8 cellular contexts compared by ENCODE assay signal in genomic region chr14:23056956-23057756, GRCh38. TPM values are rescaled to one million over a fixed set of nuclear protein-coding genes. Genes with fewer than 3 reads are reported as not detected.
DNase-seq lines count a peak whose midpoint lies in the region; ATAC-seq and TF ChIP-seq lines count a peak whose summit lies in the region.

CDH24 (minus strand) TSS chr14:23057520; CDS start chr14:23055733, 1,787 bp downstream.

- peak within 1 kb of the TSS; percentile 90 for H2AFZ ChIP-seq in GM23338
- 0 out of 2 replicates have a peak within 1 kb of the TSS, but pooled peaks have one; percentile 36 for H2AFZ ChIP-seq in OCI-LY7 (ENCODE audit: low read length)

- H3K36me3 ChIP-seq in CD4-positive, CD25-positive, alpha-beta regulatory T cell (ENCODE audit: control insufficient read depth, insufficient read depth, low read length) = peaks cover 30% of the 10 kb centered on the region
- peaks cover 13% of the 10 kb centered on the region for H3K36me3 ChIP-seq in GM23338 (ENCODE audit: insufficient read depth)
- H3K36me3 ChIP-seq in OCI-LY7 (ENCODE audit: insufficient read depth, low read length) = peaks cover 36% of the 10 kb centered on the region

- peaks cover 9% of the 10 kb centered on the region; the same call in 1 of the 2 replicates for H4K20me1 ChIP-seq in GM23338 (replicated peaks; ENCODE audit: insufficient read depth)
- no peaks in the 10 kb centered on the region for H4K20me1 ChIP-seq in OCI-LY7 (ENCODE audit: insufficient read depth, low read length)

- peak within 1 kb of the TSS; percentile 78 to 87 (median 84) for H3K27ac Mint-ChIP-seq in CD4-positive, CD25-positive, alpha-beta regulatory T cell
- H3K27ac Mint-ChIP-seq in GM23338 = peak within 1 kb of the TSS; percentile 90
- H3K27ac Mint-ChIP-seq in activated naive CD8-positive, alpha-beta T cell treated with anti-CD3 and anti-CD28 coated beads, Interleukin-2, amount 10 ng/mL, durations not matched to agents 7 days and 5 days = peak within 1 kb of the TSS; percentile 35

- intact Hi-C loops in OCI-LY7 (cut with micrococcal nuclease; ENCODE audit: unreplicated experiment) = loop anchor here (10.0 kb wide), 1 partner anchor 482 kb away; no protein-coding TSS in a partner anchor
- intact Hi-C loops in left ventricle myocardium superior (cut with micrococcal nuclease) = no loop called here

- CTCF ChIA-PET in OCI-LY7 (lab: Charles Lee; ENCODE audit: unreplicated experiment) = interaction anchor here (0.6 to 2.3 kb wide), 9 partner anchors 12 to 461 kb away, joined by 3 to 18 read pairs (median 4); no protein-coding TSS in a partner anchor

- no peaks in the 10 kb centered on the region for H3K9me3 Mint-ChIP-seq in CD4-positive, CD25-positive, alpha-beta regulatory T cell
- H3K9me3 Mint-ChIP-seq in GM23338 = no peaks in the 10 kb centered on the region
- H3K9me3 Mint-ChIP-seq in activated naive CD8-positive, alpha-beta T cell treated with anti-CD3 and anti-CD28 coated beads, Interleukin-2, amount 10 ng/mL, durations not matched to agents 7 days and 5 days = no peaks in the 10 kb centered on the region

- ATAC-seq in CD4-positive, CD25-positive, alpha-beta regulatory T cell (ENCODE audit: low read depth in 2 of 2) = peak; percentile 58 to 63
- peak; percentile 38 for ATAC-seq in GM23338
- ATAC-seq in activated naive CD8-positive, alpha-beta T cell treated with anti-CD3 and anti-CD28 coated beads, Interleukin-2, amount 10 ng/mL, durations not matched to agents 7 days and 5 days (ENCODE audit: low read depth) = peak; percentile 76
- peak; percentile 63 for ATAC-seq in left ventricle myocardium superior

- H3K79me2 ChIP-seq in GM23338 (replicated peaks; ENCODE audit: insufficient read depth) (no peaks in the 10 kb centered on the region), OCI-LY7 (ENCODE audit: insufficient read depth, low read depth, low read length) (no peaks in the 10 kb centered on the region)

- H3K4me3 ChIP-seq in CD4-positive, CD25-positive, alpha-beta regulatory T cell (ENCODE audit: low read depth, low read length) = peak within 1 kb of the TSS; percentile 51
- H3K4me3 ChIP-seq in GM23338 (peak within 1 kb of the TSS; percentile 86), OCI-LY7 (ENCODE audit: low read depth, low read length, poor library complexity, severe bottlenecking) (peak within 1 kb of the TSS; percentile 62), retinal pigment epithelial cell (ENCODE audit: low read length) (peak within 1 kb of the TSS; percentile 57)

- peak; percentile 54 to 75 (median 67) for DNase-seq in CD4-positive, CD25-positive, alpha-beta regulatory T cell
- DNase-seq in GM23338 (ENCODE audit: low spot score) (peak; percentile 86), OCI-LY7 (ENCODE audit: low spot score) (peak; percentile 72), left ventricle myocardium superior (peak; percentile 85), retinal pigment epithelial cell (ENCODE audit: low read depth) (no peak), KG1 (lab: John Stamatoyannopoulos, UW) (no peak), cortex of kidney (lab: John Stamatoyannopoulos, UW) (no peak)
- DNase-seq in activated naive CD8-positive, alpha-beta T cell treated with anti-CD3 and anti-CD28 coated beads, Interleukin-2, amount 10 ng/mL, durations not matched to agents 7 days and 5 days = peak; percentile 81

- H3K27me3 Mint-ChIP-seq in CD4-positive, CD25-positive, alpha-beta regulatory T cell = no peaks in the 10 kb centered on the region
- peaks cover 18% of the 10 kb centered on the region for H3K27me3 Mint-ChIP-seq in GM23338 (ENCODE audit: insufficient read depth, low read depth, poor library complexity)
- H3K27me3 Mint-ChIP-seq in activated naive CD8-positive, alpha-beta T cell treated with anti-CD3 and anti-CD28 coated beads, Interleukin-2, amount 10 ng/mL, durations not matched to agents 7 days and 5 days = peaks cover 8% of the 10 kb centered on the region

- H3K36me3 Mint-ChIP-seq in CD4-positive, CD25-positive, alpha-beta regulatory T cell = peaks cover 6% of the 10 kb centered on the region
- peaks cover 50% of the 10 kb centered on the region for H3K36me3 Mint-ChIP-seq in GM23338 (ENCODE audit: low read depth)
- peaks cover 3% of the 10 kb centered on the region for H3K36me3 Mint-ChIP-seq in activated naive CD8-positive, alpha-beta T cell treated with anti-CD3 and anti-CD28 coated beads, Interleukin-2, amount 10 ng/mL, durations not matched to agents 7 days and 5 days

- peaks cover 22% of the 10 kb centered on the region for H3K4me1 ChIP-seq in CD4-positive, CD25-positive, alpha-beta regulatory T cell (ENCODE audit: control insufficient read depth, insufficient read depth, low read length, poor library complexity, severe bottlenecking)
- H3K4me1 ChIP-seq in GM23338 (ENCODE audit: insufficient read depth) (peaks cover 14% of the 10 kb centered on the region; the same call in 1 of the 2 replicates), OCI-LY7 (ENCODE audit: insufficient read depth, low read length, poor library complexity, severe bottlenecking) (peaks cover 27% of the 10 kb centered on the region)

- H3K4me2 ChIP-seq in GM23338 (peak within 1 kb of the TSS; percentile 98), OCI-LY7 (ENCODE audit: low read length) (peak within 1 kb of the TSS; percentile 85)

- POLR2A ChIA-PET in OCI-LY7 (lab: Charles Lee) = interaction anchor here (0.6 to 1.0 kb wide), 3 partner anchors 51 to 88 kb away, joined by 3 read pairs; no protein-coding TSS in a partner anchor
- POLR2A ChIA-PET in activated naive CD8-positive, alpha-beta T cell treated with anti-CD3 and anti-CD28 coated beads, Interleukin-2, amount 10 ng/mL, durations not matched to agents 7 days and 5 days (lab: Charles Lee) = interaction anchor here (0.5 to 2.6 kb wide), 13 partner anchors 14 to 1546 kb away, joined by 3 to 12 read pairs (median 5); partner anchors contain the start of gene HAUS4

- H3K9me2 ChIP-seq in GM23338 (ENCODE audit: insufficient read depth) (no peaks in the 10 kb centered on the region), OCI-LY7 (ENCODE audit: insufficient read depth, low read length) (no peaks in the 10 kb centered on the region)

- H3K4me1 Mint-ChIP-seq in CD4-positive, CD25-positive, alpha-beta regulatory T cell = peaks cover 0 to 21% (median 15%) of the 10 kb centered on the region in 4 donors
- H3K4me1 Mint-ChIP-seq in GM23338 = peaks cover 19% of the 10 kb centered on the region
- peaks cover 16% of the 10 kb centered on the region for H3K4me1 Mint-ChIP-seq in activated naive CD8-positive, alpha-beta T cell treated with anti-CD3 and anti-CD28 coated beads, Interleukin-2, amount 10 ng/mL, durations not matched to agents 7 days and 5 days

- no TSS peak for BruUV-seq in OCI-LY7 (replicated peaks; lab: Mats Ljungman, UMichigan)

- H3K27me3 ChIP-seq in CD4-positive, CD25-positive, alpha-beta regulatory T cell (ENCODE audit: control insufficient read depth, insufficient read depth, low read length) = no peaks in the 10 kb centered on the region
- peaks cover 4% of the 10 kb centered on the region; the same call in 1 of the 2 replicates for H3K27me3 ChIP-seq in GM23338 (ENCODE audit: insufficient read depth)

- H3F3A ChIP-seq in GM23338 (replicated peaks; ENCODE audit: low read depth) = peaks cover 23% of the 10 kb centered on the region

- no peak within 1 kb of the TSS for H3K27ac ChIP-seq in CD4-positive, CD25-positive, alpha-beta regulatory T cell (ENCODE audit: insufficient read depth, low read length, poor library complexity, severe bottlenecking)
- H3K27ac ChIP-seq in GM23338 (ENCODE audit: low read depth) (peak within 1 kb of the TSS; percentile 85), OCI-LY7 (ENCODE audit: low read depth, low read length, poor library complexity, severe bottlenecking) (no peak within 1 kb of the TSS)

- TF ChIP-seq CTCF in GM23338 (conservative IDR thresholded peaks at IDR 0.05; ENCODE audit: low read depth in 2 of 2) (no peak), OCI-LY7 (conservative IDR thresholded peaks at IDR 0.05; ENCODE audit: low read length) (no peak), retinal pigment epithelial cell (conservative IDR thresholded peaks at IDR 0.05; ENCODE audit: low read depth, low read length) (no peak)

- peak within 1 kb of the TSS; percentile 89 to 96 (median 92) for H3K4me3 Mint-ChIP-seq in CD4-positive, CD25-positive, alpha-beta regulatory T cell
- H3K4me3 Mint-ChIP-seq in GM23338 = peak within 1 kb of the TSS; percentile 85
- H3K4me3 Mint-ChIP-seq in activated naive CD8-positive, alpha-beta T cell treated with anti-CD3 and anti-CD28 coated beads, Interleukin-2, amount 10 ng/mL, durations not matched to agents 7 days and 5 days = peak within 1 kb of the TSS; percentile 81

- H3K9me3 ChIP-seq in CD4-positive, CD25-positive, alpha-beta regulatory T cell (ENCODE audit: control insufficient read depth in 2 of 2, low read length in 2 of 2) = no peaks in the 10 kb centered on the region
- no peaks in the 10 kb centered on the region for H3K9me3 ChIP-seq in OCI-LY7 (ENCODE audit: low read length)

TF ChIP-seq in GM23338, 12 proteins besides CTCF, POLR2A, EP300 and RAD21 (continues in another document):
- TF ChIP-seq ZNF331 (CRISPR knock-in tag; IDR thresholded peaks at IDR 0.05; ENCODE audit: low read depth) (no peak), EZH2phosphoT487 (IDR thresholded peaks at IDR 0.05; ENCODE audit: unreplicated experiment) (no peak), EZH2 (IDR thresholded peaks at IDR 0.05; ENCODE audit: low read depth, unreplicated experiment) (no peak), CREB1 (CRISPR knock-in tag; IDR thresholded peaks at IDR 0.05; ENCODE audit: low read depth) (no peak), JUNB (IDR thresholded peaks at IDR 0.05; ENCODE audit: unreplicated experiment) (no peak), STAT1 (IDR thresholded peaks at IDR 0.05; ENCODE audit: unreplicated experiment) (no peak), NANOG (IDR thresholded peaks at IDR 0.05; ENCODE audit: borderline replicate concordance) (no peak)
- TF ChIP-seq, protein P1, sequence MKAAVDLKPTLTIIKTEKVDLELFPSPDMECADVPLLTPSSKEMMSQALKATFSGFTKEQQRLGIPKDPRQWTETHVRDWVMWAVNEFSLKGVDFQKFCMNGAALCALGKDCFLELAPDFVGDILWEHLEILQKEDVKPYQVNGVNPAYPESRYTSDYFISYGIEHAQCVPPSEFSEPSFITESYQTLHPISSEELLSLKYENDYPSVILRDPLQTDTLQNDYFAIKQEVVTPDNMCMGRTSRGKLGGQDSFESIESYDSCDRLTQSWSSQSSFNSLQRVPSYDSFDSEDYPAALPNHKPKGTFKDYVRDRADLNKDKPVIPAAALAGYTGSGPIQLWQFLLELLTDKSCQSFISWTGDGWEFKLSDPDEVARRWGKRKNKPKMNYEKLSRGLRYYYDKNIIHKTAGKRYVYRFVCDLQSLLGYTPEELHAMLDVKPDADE (IDR thresholded peaks at IDR 0.05) = no peak

RNA-seq across cellular contexts. Expression of gene CDH24, which starts in this region (rescaled TPM):
- 2.9 TPM for total RNA-seq in CD4-positive, CD25-positive, alpha-beta regulatory T cell
- polyA plus RNA-seq in CD4-positive, CD25-positive, alpha-beta regulatory T cell = under 1 TPM; 0.17 to 0.79 (median 0.25) TPM
- total RNA-seq in GM23338 (2014; rRNA removed; shearing (Covaris generic)) = 16.9 and 17.8 TPM in 2 replicates
- polyA plus RNA-seq in GM23338 (2016; fragmentation: Nextera tagmentation; extraction: Ambion mirVana) = 4.4 and 6.2 TPM in 2 replicates
- 1.1 and 1.5 TPM in 2 replicates for total RNA-seq in OCI-LY7 (2014; rRNA removed; shearing (Covaris generic))
- total RNA-seq in OCI-LY7 (2022) (0.46 and 0.51 TPM in 2 replicates), left ventricle myocardium superior (2.0 TPM)
- 1 to 10 TPM; 2.3 to 2.4 TPM for total RNA-seq in activated naive CD8-positive, alpha-beta T cell treated with anti-CD3 and anti-CD28 coated beads, Interleukin-2, amount 10 ng/mL, durations not matched to agents 7 days and 5 days

Comparison
In these comparisons a context has a peak if more than half of its experiments do, and no peak if none do; other contexts are left out.
1. DNase-seq: peak in CD4-positive, CD25-positive, alpha-beta regulatory T cell (3 of 3), GM23338 (single experiment), OCI-LY7 (single experiment), activated naive CD8-positive, alpha-beta T cell treated with anti-CD3 and anti-CD28 coated beads, Interleukin-2, amount 10 ng/mL, durations not matched to agents 7 days and 5 days (single experiment) and left ventricle myocardium superior (single experiment); none in retinal pigment epithelial cell (single experiment), KG1 (single experiment) and cortex of kidney (single experiment).
2. H3K27ac Mint-ChIP-seq: peak in every context shown above with its lines; median percentile 90 in GM23338; 84 in CD4-positive, CD25-positive, alpha-beta regulatory T cell; 35 in activated naive CD8-positive, alpha-beta T cell treated with anti-CD3 and anti-CD28 coated beads, Interleukin-2, amount 10 ng/mL, durations not matched to agents 7 days and 5 days.
3. Peak in every context shown above with its lines, with median percentiles within 50 percentile points of each other: ATAC-seq, H3K4me3 ChIP-seq and H3K4me3 Mint-ChIP-seq.